Comparison of ENCODE assay signal across 26 cellular contexts in the genomic region with DNA sequence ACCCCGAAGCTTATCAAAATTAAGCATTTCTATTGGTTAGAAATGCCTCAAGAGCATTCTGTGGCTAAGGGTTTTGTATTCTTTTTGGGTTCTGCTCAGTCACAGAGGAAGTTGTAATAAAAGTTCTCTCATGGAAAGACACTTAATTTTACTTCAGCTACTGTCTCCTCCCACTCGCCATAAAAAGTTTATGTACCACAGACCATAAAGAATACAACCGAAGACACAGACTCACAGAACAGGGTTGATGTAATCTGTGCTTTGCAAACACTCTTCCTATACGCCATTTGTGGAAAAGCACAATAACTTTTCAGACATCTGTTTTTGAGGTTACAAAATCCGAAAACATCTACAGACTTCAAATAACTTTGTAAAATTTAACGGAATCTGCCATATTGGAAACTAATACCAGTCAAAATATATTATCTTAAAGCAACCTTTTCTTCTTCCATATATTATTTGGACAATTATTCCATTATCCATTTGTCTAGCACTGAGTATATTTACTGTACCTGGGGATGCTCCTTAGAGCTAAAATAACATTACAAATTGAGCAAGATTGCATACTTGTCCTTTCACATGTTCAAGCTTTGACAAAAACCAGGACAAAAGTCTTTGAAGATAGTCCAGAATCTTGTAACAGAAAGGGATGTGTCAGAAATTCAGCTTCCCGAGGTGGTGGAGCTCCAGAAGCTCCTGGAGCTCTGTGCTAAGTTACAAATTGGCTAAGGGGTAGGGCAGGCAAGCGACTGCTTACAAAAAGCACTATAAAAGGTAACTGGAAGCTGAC.
DNase-seq lines count a peak whose midpoint lies in the region; ATAC-seq, FAIRE-seq and TF ChIP-seq lines count a peak whose summit lies in the region.
"Had no signal": no experiment of that assay in that cellular context is flagged by ENCODE, and none has a peak within 500 bp of the region (broad histone marks: within the 10 kb centered on the region; RNA-seq: fewer than 3 reads in every experiment).

No MANE protein-coding gene starts in this region.

- no peaks in the 10 kb centered on the region for H3K36me3 ChIP-seq in A673 (ENCODE audit: insufficient read depth, low read length, poor library complexity, severe bottlenecking)
- H3K36me3 ChIP-seq in Loucy (ENCODE audit: insufficient read depth, low read length) = no peaks in the 10 kb centered on the region
- no peaks in the 10 kb centered on the region for H3K36me3 ChIP-seq in pancreas
- H3K36me3 ChIP-seq: BLaER1 treated with 17β-estradiol and CSF1 and Interleukin-3, amounts not matched to agents 10 nM and 100 nM; SJSA1 had no signal

- no peaks in the 10 kb centered on the region for H3K9me2 ChIP-seq in Loucy (replicated peaks; ENCODE audit: low read depth, low read length)

- H3K9me3 ChIP-seq in A673 (ENCODE audit: low read depth, low read length, poor library complexity, severe bottlenecking) (no peaks in the 10 kb centered on the region), Loucy (ENCODE audit: insufficient read depth, low read depth, low read length) (no peaks in the 10 kb centered on the region), pancreas (no peaks in the 10 kb centered on the region)
- H3K9me3 ChIP-seq: BLaER1 treated with 17β-estradiol and CSF1 and Interleukin-3, amounts not matched to agents 10 nM and 100 nM; SJSA1 had no signal

- H3K4me1 ChIP-seq in A673 (ENCODE audit: insufficient read depth, low read length, poor library complexity, severe bottlenecking) = no peaks in the 10 kb centered on the region
- H3K4me1 ChIP-seq in Loucy (ENCODE audit: insufficient read depth, low read length, poor library complexity, severe bottlenecking) = peaks cover 35% of the 10 kb centered on the region
- no peaks in the 10 kb centered on the region for H3K4me1 ChIP-seq in pancreas
- H3K4me1 ChIP-seq: SJSA1 had no signal

- H3K27ac ChIP-seq in A673 (ENCODE audit: low read depth, low read length, poor library complexity, severe bottlenecking) (no peak overlapping the region), pancreas (no peak overlapping the region)
- H3K27ac ChIP-seq: BLaER1 treated with 17β-estradiol and CSF1 and Interleukin-3, amounts not matched to agents 10 nM and 100 nM; SJSA1 had no signal

- CTCF ChIA-PET in A673 (lab: Charles Lee) = no interaction called here

- peak; percentile 99 for ATAC-seq in left colon
- no peak for ATAC-seq in pancreas
- no peak for ATAC-seq in GM19324 (IDR thresholded peaks at IDR 0.05; ENCODE audit: low FRiP score, unreplicated experiment)
- ATAC-seq in GM19397 (IDR thresholded peaks at IDR 0.05; ENCODE audit: unreplicated experiment) = no peak

- POLR2A ChIA-PET in A673 (lab: Charles Lee; ENCODE audit: low non-redundant PET) = no interaction called here

- DNase-seq in A673 (ENCODE audit: low spot score) (peak; percentile 15), left colon (no peak), pancreas (no peak), medulla oblongata (ENCODE audit: extremely low spot score) (no peak), posterior vena cava (ENCODE audit: low spot score) (no peak)
- DNase-seq: CD4-positive, alpha-beta memory T cell; COR-L47; DMS53; HCEC 1CT; Karpas-422; MV-4-11; NCI-H1105; NCI-H1436 treated with DMSO at 0.1 percent for 48 hours; NCI-H2029; NCI-H446; NCI-H524 treated with DMSO at 0.1 percent for 48 hours; NCI-H774; Right ventricle myocardium superior; RPMI8226 had no signal

- BruUV-seq in A673 (replicated peaks; lab: Mats Ljungman, UMichigan) = no TSS peak

- H2AFZ ChIP-seq in Loucy (ENCODE audit: low read length) = no peak overlapping the region

- 52 to 69% methylated on average over 8 of the region's 8 CpGs for WGBS in pancreas, 2 donors

- H3K4me3 ChIP-seq in A673 (ENCODE audit: low read depth, low read length, poor library complexity, severe bottlenecking) (no peak overlapping the region), Loucy (ENCODE audit: low read length, poor library complexity, severe bottlenecking) (peak overlapping the region; percentile 65), pancreas (no peak overlapping the region)
- H3K4me3 ChIP-seq: BLaER1 treated with 17β-estradiol and CSF1 and Interleukin-3, amounts not matched to agents 10 nM and 100 nM; SJSA1 had no signal

- H3K79me2 ChIP-seq in Loucy (ENCODE audit: insufficient read depth, low read length) = no peaks in the 10 kb centered on the region

- H3K9ac ChIP-seq in Loucy (ENCODE audit: low read depth, low read length, poor library complexity, severe bottlenecking) = no peak overlapping the region
- H3K9ac ChIP-seq: BLaER1 treated with 17β-estradiol and CSF1 and Interleukin-3, amounts not matched to agents 10 nM and 100 nM had no signal

- FAIRE-seq in pancreas (lab: Jason Lieb, UNC) = peak; percentile 13
- FAIRE-seq: GM18507, H1 had no signal

- intact Hi-C loops in A673 (cut with micrococcal nuclease; ENCODE audit: unreplicated experiment) = no loop called here
- intact Hi-C loops in left colon (cut with DNase I, micrococcal nuclease) = no loop called here
- intact Hi-C loops in pancreas (cut with DNase I) = no loop called here
- intact Hi-C loops in posterior vena cava (cut with DNase I) = loop anchor here in 1 of 2 donors (10.0 kb wide), 1 partner anchor 149 kb away; no protein-coding TSS in a partner anchor

- H3F3A ChIP-seq in Loucy (ENCODE audit: low read depth) = peaks cover 9% of the 10 kb centered on the region

- no peaks in the 10 kb centered on the region for H3K27me3 ChIP-seq in A673 (replicated peaks; ENCODE audit: insufficient read depth, low read depth, low read length, poor library complexity)
- H3K27me3 ChIP-seq in Loucy (ENCODE audit: insufficient read depth, low read length, poor library complexity, severe bottlenecking) = no peaks in the 10 kb centered on the region
- H3K27me3 ChIP-seq in pancreas = no peaks in the 10 kb centered on the region
- H3K27me3 ChIP-seq: BLaER1 treated with 17β-estradiol and CSF1 and Interleukin-3, amounts not matched to agents 10 nM and 100 nM; SJSA1 had no signal

- H3K4me2 ChIP-seq in Loucy (ENCODE audit: low read depth, low read length, poor library complexity, severe bottlenecking) = peak overlapping the region; percentile 64
- H3K4me2 ChIP-seq: BLaER1 treated with 17β-estradiol and CSF1 and Interleukin-3, amounts not matched to agents 10 nM and 100 nM had no signal

- no peak for TF ChIP-seq CTCF in A673 (conservative IDR thresholded peaks at IDR 0.05; ENCODE audit: low read depth, low read length)
- TF ChIP-seq CTCF in Loucy (conservative IDR thresholded peaks at IDR 0.05; ENCODE audit: low read length) = no peak
- TF ChIP-seq CTCF in pancreas (IDR thresholded peaks at IDR 0.05) = no peak

- no peaks in the 10 kb centered on the region for H4K20me1 ChIP-seq in Loucy (ENCODE audit: insufficient read depth, low read length, poor library complexity, severe bottlenecking)
- H4K20me1 ChIP-seq: BLaER1 treated with 17β-estradiol and CSF1 and Interleukin-3, amounts not matched to agents 10 nM and 100 nM had no signal
